ENCODE assay signal across 11 cellular contexts in the genomic region with DNA sequence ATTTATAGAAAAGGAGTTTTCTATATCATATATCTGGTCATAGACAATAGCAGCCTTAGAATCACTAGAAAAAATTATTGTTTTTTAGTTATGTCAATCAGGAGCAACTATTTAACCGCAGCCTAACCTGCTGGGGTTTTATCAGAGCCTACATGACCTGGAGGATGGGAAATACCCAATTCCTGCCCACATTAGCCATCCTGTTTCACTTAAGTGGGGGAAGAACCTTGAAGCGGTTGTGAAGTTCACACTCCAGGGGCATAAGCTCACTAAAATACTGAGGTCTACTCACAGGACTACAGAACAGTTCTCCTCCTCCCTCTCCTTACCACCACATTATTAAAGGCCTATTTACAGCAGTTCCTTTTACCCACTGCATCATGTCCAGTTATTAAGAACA. TPM values are rescaled to one million over a fixed set of nuclear protein-coding genes. Genes with fewer than 3 reads are reported as not detected.
DNase-seq lines count a peak whose midpoint lies in the region; ATAC-seq and TF ChIP-seq lines count a peak whose summit lies in the region.
"Had no signal": no experiment of that assay in that cellular context is flagged by ENCODE, and none has a peak within 500 bp of the region (broad histone marks: within the 10 kb centered on the region; RNA-seq: fewer than 3 reads in every experiment).

No MANE protein-coding gene starts in this region.

- TF ChIP-seq CTCF in GM12865 (IDR thresholded peaks at IDR 0.05; ENCODE audit: insufficient read depth, low read depth, low read length, missing control alignments) = no peak
- TF ChIP-seq CTCF in upper lobe of right lung (IDR thresholded peaks at IDR 0.05) = no peak

- H3K27ac ChIP-seq in upper lobe of right lung (no peak overlapping the region), caudate nucleus (ENCODE audit: low read depth, low read length) (no peak overlapping the region)
- H3K27ac ChIP-seq: adrenal gland, thoracic aorta had no signal

- H3K4me1 ChIP-seq in upper lobe of right lung = no peaks in the 10 kb centered on the region

- intact Hi-C loops in upper lobe of right lung (cut with DNase I) = no loop called here

- H3K9me3 ChIP-seq in upper lobe of right lung = no peaks in the 10 kb centered on the region
- H3K9me3 ChIP-seq: adrenal gland, thoracic aorta had no signal

- ATAC-seq in GM19328 (IDR thresholded peaks at IDR 0.05; ENCODE audit: unreplicated experiment) = peak; percentile 66
- ATAC-seq in HG02763 (IDR thresholded peaks at IDR 0.05; ENCODE audit: unreplicated experiment) = peak; percentile 91
- peak; percentile 82 for ATAC-seq in HG03520 (IDR thresholded peaks at IDR 0.05; ENCODE audit: unreplicated experiment)
- ATAC-seq in upper lobe of right lung = no peak

- DNase-seq in GM12865 (ENCODE audit: low read depth) (peak; percentile 80), upper lobe of right lung (no peak), NK-92 (lab: John Stamatoyannopoulos, UW; ENCODE audit: unreplicated experiment) (no peak), caudate nucleus (lab: John Stamatoyannopoulos, UW) (no peak), T1000 (lab: John Stamatoyannopoulos, UW) (no peak)
- DNase-seq: adrenal gland, NCI-H187 treated with DMSO at 0.1 percent for 48 hours had no signal

- H3K36me3 ChIP-seq in upper lobe of right lung = no peaks in the 10 kb centered on the region
- H3K36me3 ChIP-seq: adrenal gland, thoracic aorta had no signal

- H3K4me3 ChIP-seq in GM12865 (ENCODE audit: low read depth, low read length) = no peak overlapping the region
- no peak overlapping the region for H3K4me3 ChIP-seq in upper lobe of right lung
- H3K4me3 ChIP-seq: adrenal gland, thoracic aorta had no signal

- H3K27me3 ChIP-seq in upper lobe of right lung = no peaks in the 10 kb centered on the region
- H3K27me3 ChIP-seq: adrenal gland had no signal

RNA-seq across cellular contexts. Expression of a gene that starts 16.5 kb away (rescaled TPM):
- total RNA-seq in upper lobe of right lung = 6.8 TPM
